ENCODE assay signal across 23 cellular contexts in genomic region chr3:5165698-5166097, GRCh38. TPM values are rescaled to one million over a fixed set of nuclear protein-coding genes. Genes with fewer than 3 reads are reported as not detected.
DNase-seq lines count a peak whose midpoint lies in the region; ATAC-seq and TF ChIP-seq lines count a peak whose summit lies in the region.
"Had no signal": no experiment of that assay in that cellular context is flagged by ENCODE, and none has a peak within 500 bp of the region (broad histone marks: within the 10 kb centered on the region; RNA-seq: fewer than 3 reads in every experiment).

No MANE protein-coding gene starts in this region.

- no peak for ATAC-seq in activated T-cell treated with anti-CD3 and anti-CD28 coated beads, Interleukin-2, amount 50 U/mL, for 72 hours (replicated peaks in 1 of 2)
- ATAC-seq in psoas muscle = peak; percentile 33 to 90 (median 78)
- ATAC-seq: T-helper 17 cell had no signal

- no peaks in the 10 kb centered on the region for H3K9me3 Mint-ChIP-seq in activated T-cell treated with anti-CD3 and anti-CD28 coated beads, Interleukin-2, amount 50 U/mL, for 24 hours
- H3K9me3 Mint-ChIP-seq in activated T-cell treated with anti-CD3 and anti-CD28 coated beads, Interleukin-2, amount 50 U/mL, for 72 hours = no peaks in the 10 kb centered on the region
- H3K9me3 Mint-ChIP-seq: activated CD4-positive, alpha-beta T cell treated with anti-CD3 and anti-CD28 coated beads, Interleukin-2, amount 10 ng/mL, durations not matched to agents 7 days and 5 days; activated naive CD4-positive, alpha-beta T cell treated with anti-CD3 and anti-CD28 coated beads, Interleukin-2, amount 50 U/mL, for 72 hours; activated T-helper 2 cell treated with anti-CD3 and anti-CD28 coated beads, Interferon-gamma antibody, Interleukin-2, Interleukin-4, amounts not matched to agents 10 μg/mL and 5 μg/mL and 100 μg/mL, durations not matched to agents 14 hours and 24 hours and 36 hours had no signal

- no peaks in the 10 kb centered on the region for H3K9me2 ChIP-seq in GM23248 (ENCODE audit: insufficient read depth)

- no peak overlapping the region for H3K4me2 ChIP-seq in GM23248 (ENCODE audit: unreplicated experiment)

- no peak overlapping the region for H2AFZ ChIP-seq in GM23248

- H3K4me1 ChIP-seq in adipocyte (ENCODE audit: control insufficient read depth, insufficient read depth, low read length) = peaks cover 17% of the 10 kb centered on the region
- H3K4me1 ChIP-seq in psoas muscle = peaks cover 52% of the 10 kb centered on the region
- peaks cover 27% of the 10 kb centered on the region for H3K4me1 ChIP-seq in GM23248 (ENCODE audit: insufficient read depth)

- H4K20me1 ChIP-seq in GM23248 (ENCODE audit: insufficient read depth) = peaks cover 20% of the 10 kb centered on the region

- TF ChIP-seq CTCF in LNCaP clone FGC (IDR thresholded peaks at IDR 0.05; ENCODE audit: control insufficient read depth, extremely low read depth, insufficient read depth) (no peak), psoas muscle (IDR thresholded peaks at IDR 0.05) (no peak)

- no peaks in the 10 kb centered on the region for H3K27me3 Mint-ChIP-seq in activated T-cell treated with anti-CD3 and anti-CD28 coated beads, Interleukin-2, amount 50 U/mL, for 24 hours
- H3K27me3 Mint-ChIP-seq in activated T-cell treated with anti-CD3 and anti-CD28 coated beads, Interleukin-2, amount 50 U/mL, for 72 hours (ENCODE audit: low read depth) = no peaks in the 10 kb centered on the region
- H3K27me3 Mint-ChIP-seq: activated CD4-positive, alpha-beta T cell treated with anti-CD3 and anti-CD28 coated beads, Interleukin-2, amount 10 ng/mL, durations not matched to agents 7 days and 5 days; T-helper 17 cell had no signal

- H3K27ac Mint-ChIP-seq in activated T-cell treated with anti-CD3 and anti-CD28 coated beads, Interleukin-2, amount 50 U/mL, for 24 hours = peak overlapping the region; percentile 34
- no peak overlapping the region for H3K27ac Mint-ChIP-seq in activated T-cell treated with anti-CD3 and anti-CD28 coated beads, Interleukin-2, amount 50 U/mL, for 72 hours
- H3K27ac Mint-ChIP-seq: activated CD4-positive, alpha-beta T cell treated with anti-CD3 and anti-CD28 coated beads, Interleukin-2, amount 10 ng/mL, durations not matched to agents 7 days and 5 days; activated naive CD4-positive, alpha-beta T cell treated with anti-CD3 and anti-CD28 coated beads, Interleukin-2, amount 50 U/mL, for 72 hours; activated T-helper 2 cell treated with anti-CD3 and anti-CD28 coated beads, Interferon-gamma antibody, Interleukin-2, Interleukin-4, amounts not matched to agents 10 μg/mL and 5 μg/mL and 100 μg/mL, durations not matched to agents 14 hours and 24 hours and 36 hours; T-helper 17 cell had no signal

- H3K79me2 ChIP-seq in GM23248 (ENCODE audit: insufficient read depth) = peaks cover 100% of the 10 kb centered on the region

- H3F3A ChIP-seq in GM23248 (ENCODE audit: insufficient read depth) = peaks cover 26% of the 10 kb centered on the region

- H3K4me3 Mint-ChIP-seq in activated T-cell treated with anti-CD3 and anti-CD28 coated beads, Interleukin-2, amount 50 U/mL, for 24 hours = no peak overlapping the region
- peak overlapping the region in 1 of 2 donors; percentile 31 for H3K4me3 Mint-ChIP-seq in activated T-cell treated with anti-CD3 and anti-CD28 coated beads, Interleukin-2, amount 50 U/mL, for 72 hours
- H3K4me3 Mint-ChIP-seq: activated CD4-positive, alpha-beta T cell treated with anti-CD3 and anti-CD28 coated beads, Interleukin-2, amount 10 ng/mL, durations not matched to agents 7 days and 5 days; T-helper 17 cell had no signal

- H3K9me3 ChIP-seq in adipocyte (ENCODE audit: control insufficient read depth, low read length) = no peaks in the 10 kb centered on the region
- no peaks in the 10 kb centered on the region for H3K9me3 ChIP-seq in psoas muscle
- H3K9me3 ChIP-seq in GM23248 (ENCODE audit: low read depth) = no peaks in the 10 kb centered on the region

- H3K4me3 ChIP-seq in LNCaP clone FGC (ENCODE audit: low read depth, low read length) (no peak overlapping the region), adipocyte (ENCODE audit: low read length) (no peak overlapping the region), psoas muscle (no peak overlapping the region), GM23248 (no peak overlapping the region)
- H3K4me3 ChIP-seq: SK-N-MC had no signal

- peaks cover 16% of the 10 kb centered on the region for H3K36me3 Mint-ChIP-seq in activated T-cell treated with anti-CD3 and anti-CD28 coated beads, Interleukin-2, amount 50 U/mL, for 24 hours (ENCODE audit: low read depth)
- peaks cover 2 to 3% of the 10 kb centered on the region in 2 donors for H3K36me3 Mint-ChIP-seq in activated T-cell treated with anti-CD3 and anti-CD28 coated beads, Interleukin-2, amount 50 U/mL, for 72 hours (ENCODE audit: insufficient read depth in 2 of 2)

- in situ Hi-C loops in GM23248 (cut with MboI) = no loop called here

- intact Hi-C loops in psoas muscle (cut with DNase I) = loop anchor here in 1 of 2 donors (5.0 kb wide), 1 partner anchor 38 kb away; no protein-coding TSS in a partner anchor

- DNase-seq in activated T-cell treated with anti-CD3 and anti-CD28 coated beads, Interleukin-2, amount 50 U/mL, for 24 hours = no peak
- no peak for DNase-seq in activated T-cell treated with anti-CD3 and anti-CD28 coated beads, Interleukin-2, amount 50 U/mL, for 72 hours
- DNase-seq in LNCaP clone FGC (ENCODE audit: low read depth) (peak; percentile 30), adipocyte (ENCODE audit: low read depth) (peak; percentile 56), psoas muscle (no peak), GM23248 (no peak), HK-2 (ENCODE audit: unreplicated experiment) (no peak), 8988T (no peak)
- DNase-seq: ACHN; activated CD4-positive, alpha-beta T cell treated with anti-CD3 and anti-CD28 coated beads, Interleukin-2, amount 10 ng/mL, durations not matched to agents 7 days and 5 days; cerebellar nuclear complex; HCEC 1CT; head of caudate nucleus; mesendoderm; NCI-H1105; NCI-H2081 treated with DMSO at 0.1 percent for 48 hours; NCI-H526 treated with DMSO at 0.1 percent for 48 hours; nucleus accumbens; T-helper 17 cell had no signal

- WGBS in psoas muscle, 3 donors = 61 to 85% (median 79%) methylated on average over 4 of the region's 4 CpGs
- 88 to 92% methylated on average over 4 of the region's 4 CpGs for WGBS in GM23248 (ENCODE audit: low coverage in 1 of 2, low lambda C conversion rate in 2 of 2, missing lambda C conversion rate in 2 of 2), 2 experiments

- H3K27me3 ChIP-seq in adipocyte (replicated peaks; ENCODE audit: control insufficient read depth, insufficient read depth, low read length) (no peaks in the 10 kb centered on the region), psoas muscle (ENCODE audit: insufficient read depth in 3 of 3, low read length in 2 of 3) (no peaks in the 10 kb centered on the region), GM23248 (replicated peaks; ENCODE audit: insufficient read depth) (no peaks in the 10 kb centered on the region)

- H3K4me1 Mint-ChIP-seq in activated T-cell treated with anti-CD3 and anti-CD28 coated beads, Interleukin-2, amount 50 U/mL, for 24 hours (ENCODE audit: low read depth) = peaks cover 71% of the 10 kb centered on the region
- peaks cover 57% of the 10 kb centered on the region for H3K4me1 Mint-ChIP-seq in activated T-cell treated with anti-CD3 and anti-CD28 coated beads, Interleukin-2, amount 50 U/mL, for 72 hours (ENCODE audit: low read depth)

- H3K9ac ChIP-seq in adipocyte (ENCODE audit: low read length) (no peak overlapping the region), GM23248 (no peak overlapping the region)

- H3K27ac ChIP-seq in psoas muscle (no peak overlapping the region), GM23248 (no peak overlapping the region)
- H3K27ac ChIP-seq: HL-60, SK-N-MC had no signal

- H3K36me3 ChIP-seq in adipocyte (ENCODE audit: control insufficient read depth, insufficient read depth, low read length, severe bottlenecking) (no peaks in the 10 kb centered on the region), psoas muscle (ENCODE audit: insufficient read depth in 1 of 2, low read depth in 1 of 2) (peaks cover 0 to 3% of the 10 kb centered on the region in 2 donors), GM23248 (ENCODE audit: low read depth) (no peaks in the 10 kb centered on the region)

RNA-seq across cellular contexts. Expression of gene EDEM1, which starts 21.8 kb away (rescaled TPM):
- total RNA-seq in activated T-cell treated with anti-CD3 and anti-CD28 coated beads, Interleukin-2, amount 50 U/mL, for 72 hours = 100 to 1,000 TPM; 225 to 272 TPM
- 10 to 100 TPM in 1 of 4 donors, 1 to 10 TPM in 3; 5.5 to 11.7 (median 6.5) TPM for total RNA-seq in psoas muscle
- polyA plus RNA-seq in psoas muscle = 1 to 10 TPM; 2.6 to 6.4 (median 5.4) TPM
- 24.3 and 29.2 TPM in 2 replicates for total RNA-seq in GM23248 (2014; rRNA removed; shearing (Covaris generic))
- polyA plus RNA-seq in GM23248 (2016; fragmentation: Nextera tagmentation; extraction: Ambion mirVana) = 16.6 and 17.3 TPM in 2 replicates

RNA-seq across cellular contexts. Expression of gene ARL8B, which starts 43.6 kb away (rescaled TPM):
- 10 to 100 TPM; 61.3 to 73.6 TPM for total RNA-seq in activated T-cell treated with anti-CD3 and anti-CD28 coated beads, Interleukin-2, amount 50 U/mL, for 72 hours
- total RNA-seq in psoas muscle = 100 to 1,000 TPM in 2 of 4 donors, 10 to 100 TPM in 2; 35.1 to 154 (median 109) TPM
- 100 to 1,000 TPM; 140 to 266 (median 178) TPM for polyA plus RNA-seq in psoas muscle
- total RNA-seq in GM23248 (2014; rRNA removed; shearing (Covaris generic)) = 47.2 and 57.3 TPM in 2 replicates
- polyA plus RNA-seq in GM23248 (2016; fragmentation: Nextera tagmentation; extraction: Ambion mirVana) = 72.0 and 72.9 TPM in 2 replicates

Comparison
In these comparisons a context has a peak if more than half of its experiments do, and no peak if none do; other contexts are left out.
1. DNase-seq: peak in LNCaP clone FGC (single experiment) and adipocyte (single experiment); none in activated T-cell treated with anti-CD3 and anti-CD28 coated beads, Interleukin-2, amount 50 U/mL, for 24 hours (single experiment), activated T-cell treated with anti-CD3 and anti-CD28 coated beads, Interleukin-2, amount 50 U/mL, for 72 hours (0 of 2), psoas muscle (0 of 2), GM23248 (single experiment), HK-2 (single experiment) and 8988T (single experiment).
2. ATAC-seq: peak in psoas muscle (4 of 4); none in activated T-cell treated with anti-CD3 and anti-CD28 coated beads, Interleukin-2, amount 50 U/mL, for 72 hours (0 of 2).